In the genomic region with DNA sequence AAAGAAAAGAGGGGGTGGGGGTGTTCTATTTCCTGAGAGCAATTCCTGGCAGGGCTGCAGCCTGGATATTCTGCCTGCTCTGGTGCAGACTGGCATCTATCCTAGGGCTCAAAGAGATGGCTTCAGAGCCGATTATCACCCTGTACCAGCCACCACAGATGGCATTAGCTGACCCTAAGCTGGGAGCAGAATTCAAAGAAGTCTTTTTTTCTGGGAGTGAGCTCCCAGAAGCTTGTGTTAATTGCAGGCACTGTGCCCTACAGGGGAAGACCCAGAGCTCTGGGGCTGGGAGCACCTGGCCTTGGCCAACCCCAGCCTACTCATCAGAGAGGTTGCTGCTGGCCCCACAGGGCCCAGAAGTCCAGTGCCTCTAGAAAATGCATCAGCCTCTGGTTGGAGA, we compare ENCODE assay signal across 24 cellular contexts.
A peak's percentile ranks its signal among the peaks of the same experiment; 100 is the strongest.
DNase-seq lines count a peak whose midpoint lies in the region; ATAC-seq and TF ChIP-seq lines count a peak whose summit lies in the region.
"Had no signal": no experiment of that assay in that cellular context is flagged by ENCODE, and none has a peak within 500 bp of the region (broad histone marks: within the 10 kb centered on the region; RNA-seq: fewer than 3 reads in every experiment).

No MANE protein-coding gene starts in this region.

- no peak overlapping the region for H3K27ac ChIP-seq in colonic mucosa
- H3K27ac ChIP-seq: A549, BLaER1, coronary artery, heart right ventricle, neural progenitor cell, SJCRH30, upper lobe of right lung had no signal

- intact Hi-C loops in posterior cingulate gyrus (cut with DNase I) (no loop called here), colonic mucosa (cut with DNase I) (no loop called here)
- intact Hi-C loops in activated CD4-positive, alpha-beta T cell treated with anti-CD3 and anti-CD28 coated beads for 36 hours (cut with DNase I, micrococcal nuclease): no loop called here

- no peaks in the 10 kb centered on the region for H3K4me1 Mint-ChIP-seq in activated CD4-positive, alpha-beta T cell treated with anti-CD3 and anti-CD28 coated beads for 36 hours
- H3K4me1 Mint-ChIP-seq: activated CD4-positive, alpha-beta T cell treated with anti-CD3 and anti-CD28 coated beads, Interleukin-2, amount 10 ng/mL, durations not matched to agents 24 days and 14 days; activated naive CD8-positive, alpha-beta T cell treated with anti-CD3 and anti-CD28 coated beads for 36 hours; activated T-helper 17 cell treated with anti-CD3 and anti-CD28 coated beads, Interleukin-2, amount 50 U/mL, for 72 hours; immature natural killer cell; stimulated activated naive CD8-positive, alpha-beta T cell treated with anti-CD3 and anti-CD28 coated beads, Interleukin-15, amount 100 ng/mL, for 72 hours had no signal

- H3K9me3 ChIP-seq in colonic mucosa: no peaks in the 10 kb centered on the region
- H3K9me3 ChIP-seq: SJCRH30, upper lobe of right lung had no signal

- no peaks in the 10 kb centered on the region for H3K4me1 ChIP-seq in colonic mucosa
- H3K4me1 ChIP-seq: BLaER1, heart right ventricle, SJCRH30, upper lobe of right lung had no signal

- no peak overlapping the region for H3K9ac ChIP-seq in colonic mucosa (ENCODE audit: low read depth in 2 of 2, low read length in 2 of 2)
- H3K9ac ChIP-seq: BLaER1, neural progenitor cell had no signal

- H3K36me3 ChIP-seq in colonic mucosa: no peaks in the 10 kb centered on the region
- H3K36me3 ChIP-seq: BLaER1, heart right ventricle, neural progenitor cell, SJCRH30, upper lobe of right lung had no signal

- TF ChIP-seq CTCF in colonic mucosa (IDR thresholded peaks at IDR 0.05): no peak

- no peaks in the 10 kb centered on the region for H3K27me3 ChIP-seq in colonic mucosa
- H3K27me3 ChIP-seq: BLaER1, neural progenitor cell, SJCRH30, upper lobe of right lung had no signal

- DNase-seq in Ammon's horn (ENCODE audit: low spot score) (peak; percentile 82), anterior cingulate cortex (lab: John Stamatoyannopoulos, UW) (peak in 30 of 58 donors; percentile 4 to 77 (median 38)), hippocampal formation (lab: John Stamatoyannopoulos, UW) (peak; percentile 17 to 67), posterior cingulate gyrus (peak in 6 of 10 donors; percentile 18 to 88 (median 36)), DMS114 treated with DMSO at 0.1 percent for 48 hours (lab: John Stamatoyannopoulos, UW; ENCODE audit: unreplicated experiment) (no peak), NAMALWA (ENCODE audit: low spot score) (no peak), colonic mucosa (no peak)
- no peak for DNase-seq in activated CD4-positive, alpha-beta T cell treated with anti-CD3 and anti-CD28 coated beads for 36 hours
- DNase-seq: activated CD4-positive, alpha-beta T cell treated with anti-CD3 and anti-CD28 coated beads, Interleukin-2, amount 10 ng/mL, durations not matched to agents 24 days and 14 days; activated naive CD8-positive, alpha-beta T cell treated with anti-CD3 and anti-CD28 coated beads for 36 hours; heart right ventricle; immature natural killer cell; NCI-H1105; NCI-H2107; SJCRH30; stimulated activated naive CD8-positive, alpha-beta T cell treated with anti-CD3 and anti-CD28 coated beads, Interleukin-15, amount 100 ng/mL, for 72 hours; upper lobe of right lung had no signal

- ATAC-seq in activated CD4-positive, alpha-beta T cell treated with anti-CD3 and anti-CD28 coated beads for 36 hours: no peak
- ATAC-seq: A549; activated T-helper 17 cell treated with anti-CD3 and anti-CD28 coated beads, Interleukin-2, amount 50 U/mL, for 72 hours; heart right ventricle; Panc1; stimulated activated naive CD8-positive, alpha-beta T cell treated with anti-CD3 and anti-CD28 coated beads, Interleukin-15, amount 100 ng/mL, for 72 hours; upper lobe of right lung had no signal

- H3K9me3 Mint-ChIP-seq in activated CD4-positive, alpha-beta T cell treated with anti-CD3 and anti-CD28 coated beads for 36 hours (ENCODE audit: low read depth): peaks cover 6% of the 10 kb centered on the region
- H3K9me3 Mint-ChIP-seq: activated CD4-positive, alpha-beta T cell treated with anti-CD3 and anti-CD28 coated beads, Interleukin-2, amount 10 ng/mL, durations not matched to agents 24 days and 14 days had no signal

- CTCF ChIA-PET in activated CD4-positive, alpha-beta T cell treated with anti-CD3 and anti-CD28 coated beads for 36 hours (lab: Charles Lee): no interaction called here

- H3K36me3 Mint-ChIP-seq in activated CD4-positive, alpha-beta T cell treated with anti-CD3 and anti-CD28 coated beads for 36 hours (ENCODE audit: low read depth): no peaks in the 10 kb centered on the region
- H3K36me3 Mint-ChIP-seq: activated naive CD8-positive, alpha-beta T cell treated with anti-CD3 and anti-CD28 coated beads for 36 hours; immature natural killer cell; neural progenitor cell had no signal

- no peak overlapping the region for H3K4me3 ChIP-seq in colonic mucosa
- H3K4me3 ChIP-seq: A549, BLaER1, coronary artery, heart right ventricle, neural progenitor cell, SJCRH30, upper lobe of right lung had no signal

- no peak overlapping the region for H3K4me3 Mint-ChIP-seq in activated CD4-positive, alpha-beta T cell treated with anti-CD3 and anti-CD28 coated beads for 36 hours
- H3K4me3 Mint-ChIP-seq: activated CD4-positive, alpha-beta T cell treated with anti-CD3 and anti-CD28 coated beads, Interleukin-2, amount 10 ng/mL, durations not matched to agents 24 days and 14 days; activated naive CD8-positive, alpha-beta T cell treated with anti-CD3 and anti-CD28 coated beads for 36 hours; activated T-helper 17 cell treated with anti-CD3 and anti-CD28 coated beads, Interleukin-2, amount 50 U/mL, for 72 hours; immature natural killer cell; neural progenitor cell; stimulated activated naive CD8-positive, alpha-beta T cell treated with anti-CD3 and anti-CD28 coated beads, Interleukin-15, amount 100 ng/mL, for 72 hours; T-helper 1 cell treated with Interleukin-12 subunit alpha and Interleukin-12 subunit beta and Interleukin-4 antibody, amounts not matched to agents 30 μg/mL and 1 μg/mL, for 36 hours had no signal

- no peak overlapping the region for H3K27ac Mint-ChIP-seq in activated CD4-positive, alpha-beta T cell treated with anti-CD3 and anti-CD28 coated beads for 36 hours
- H3K27ac Mint-ChIP-seq: activated CD4-positive, alpha-beta T cell treated with anti-CD3 and anti-CD28 coated beads, Interleukin-2, amount 10 ng/mL, durations not matched to agents 24 days and 14 days; activated naive CD8-positive, alpha-beta T cell treated with anti-CD3 and anti-CD28 coated beads for 36 hours; activated T-helper 17 cell treated with anti-CD3 and anti-CD28 coated beads, Interleukin-2, amount 50 U/mL, for 72 hours; immature natural killer cell; neural progenitor cell; T-helper 1 cell treated with Interleukin-12 subunit alpha and Interleukin-12 subunit beta and Interleukin-4 antibody, amounts not matched to agents 30 μg/mL and 1 μg/mL, for 36 hours had no signal

- peaks cover 2% of the 10 kb centered on the region for H3K27me3 Mint-ChIP-seq in activated CD4-positive, alpha-beta T cell treated with anti-CD3 and anti-CD28 coated beads for 36 hours
- H3K27me3 Mint-ChIP-seq: activated naive CD8-positive, alpha-beta T cell treated with anti-CD3 and anti-CD28 coated beads for 36 hours; stimulated activated naive CD8-positive, alpha-beta T cell treated with anti-CD3 and anti-CD28 coated beads, Interleukin-15, amount 100 ng/mL, for 72 hours had no signal

- POLR2A ChIA-PET in activated CD4-positive, alpha-beta T cell treated with anti-CD3 and anti-CD28 coated beads for 36 hours (lab: Charles Lee): no interaction called here

Comparison
In these comparisons a context has a peak if more than half of its experiments do, and no peak if none do; other contexts are left out.
1. DNase-seq: peak in Ammon's horn (single experiment), anterior cingulate cortex (30 of 58), hippocampal formation (2 of 2) and posterior cingulate gyrus (6 of 10); none in DMS114 treated with DMSO at 0.1 percent for 48 hours (single experiment), NAMALWA (single experiment), activated CD4-positive, alpha-beta T cell treated with anti-CD3 and anti-CD28 coated beads for 36 hours (single experiment) and colonic mucosa (single experiment).